Comparison of ENCODE assay signal across 1 cellular context in the genomic region with DNA sequence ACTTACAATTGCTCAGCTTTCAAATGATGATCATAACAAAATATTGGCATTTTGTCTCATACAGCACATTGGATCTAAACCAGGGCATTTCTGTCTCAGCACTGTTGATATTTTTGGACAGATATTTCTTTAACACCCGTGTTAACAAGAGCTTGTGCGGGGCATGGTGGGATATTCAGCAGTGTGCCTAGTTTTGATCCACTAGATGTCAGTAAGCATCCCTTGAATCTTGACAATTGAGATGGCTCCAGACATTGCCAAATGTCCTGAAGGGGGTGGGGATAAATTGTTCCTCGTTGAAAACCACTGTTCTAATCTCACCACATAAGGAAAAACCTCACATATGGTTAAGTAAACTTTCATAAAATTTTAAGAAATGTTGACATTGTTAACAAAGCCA.
A peak's percentile ranks its signal among the peaks of the same experiment; 100 is the strongest.
TF ChIP-seq lines count a peak whose summit lies in the region.

No MANE protein-coding gene starts in this region.

TF ChIP-seq in HCT116, 20 proteins besides CTCF, POLR2A, EP300 and RAD21 (continued from another document):
- TF ChIP-seq, protein P1, sequence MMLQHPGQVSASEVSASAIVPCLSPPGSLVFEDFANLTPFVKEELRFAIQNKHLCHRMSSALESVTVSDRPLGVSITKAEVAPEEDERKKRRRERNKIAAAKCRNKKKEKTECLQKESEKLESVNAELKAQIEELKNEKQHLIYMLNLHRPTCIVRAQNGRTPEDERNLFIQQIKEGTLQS (IDR thresholded peaks at IDR 0.05), result no peak
- TF ChIP-seq EZH2phosphoT487 (IDR thresholded peaks at IDR 0.05; ENCODE audit: borderline replicate concordance) (no peak), TCF7L2 (IDR thresholded peaks at IDR 0.05; ENCODE audit: borderline replicate concordance, extremely low read depth, insufficient read depth, insufficient read length) (peak; percentile 38), YY1 (IDR thresholded peaks at IDR 0.05; ENCODE audit: extremely low read depth, insufficient replicate concordance, low read depth, low read length) (peak; percentile 34), ELF1 (IDR thresholded peaks at IDR 0.05; ENCODE audit: borderline replicate concordance, low read depth) (no peak), POLR2AphosphoS5 (IDR thresholded peaks at IDR 0.05; ENCODE audit: low read depth, low read length) (no peak), FOSL1 (IDR thresholded peaks at IDR 0.05; ENCODE audit: low read depth) (no peak), CBX3 (IDR thresholded peaks at IDR 0.05; ENCODE audit: low read depth) (no peak)
TF ChIP-seq in HCT116: peak in this region for 4.
